Comparison of ENCODE assay signal across 8 cellular contexts in the genomic region with DNA sequence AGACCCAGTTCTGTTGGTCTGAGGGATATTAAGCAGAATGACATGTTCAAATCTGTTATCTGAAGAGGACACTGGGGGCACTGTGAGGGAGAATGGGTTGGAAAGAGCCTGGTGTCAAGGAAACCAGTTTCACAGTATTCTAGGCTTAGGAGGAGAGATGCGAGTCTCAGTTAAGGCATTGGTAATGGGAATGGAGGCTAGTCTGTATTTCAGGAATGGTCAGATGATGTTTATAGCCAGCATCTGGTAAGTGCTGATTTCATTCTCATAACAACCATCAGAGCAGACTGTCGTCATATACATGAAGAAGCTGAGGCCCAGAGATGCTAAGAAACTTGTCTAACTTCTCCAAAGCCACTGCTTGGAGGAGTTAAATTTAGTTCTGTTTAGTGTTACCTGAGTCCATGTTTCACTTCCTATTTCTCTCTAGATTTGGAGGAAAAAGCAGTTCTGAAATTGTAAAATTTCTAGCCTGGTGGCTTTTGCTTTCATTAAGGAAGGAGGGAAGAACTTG.
DNase-seq lines count a peak whose midpoint lies in the region; ATAC-seq and TF ChIP-seq lines count a peak whose summit lies in the region.

No MANE protein-coding gene starts in this region.

- H3K27ac ChIP-seq in naive thymus-derived CD4-positive, alpha-beta T cell (ENCODE audit: low read depth, low read length): peak overlapping the region; percentile 39

- intact Hi-C loops in activated CD8-positive, alpha-beta T cell treated with anti-CD3 and anti-CD28 coated beads for 36 hours (cut with micrococcal nuclease): no loop called here
- intact Hi-C loops in naive thymus-derived CD4-positive, alpha-beta T cell (cut with micrococcal nuclease): loop anchor here in 1 of 2 donors (5.0 kb wide), 1 partner anchor 152 kb away; no protein-coding TSS in a partner anchor

- POLR2A ChIA-PET in activated CD8-positive, alpha-beta T cell treated with anti-CD3 and anti-CD28 coated beads for 36 hours (lab: Charles Lee): interaction anchor here (2.7 kb wide), 1 partner anchor 240 kb away, joined by 32 read pairs; no protein-coding TSS in a partner anchor
- POLR2A ChIA-PET in naive thymus-derived CD4-positive, alpha-beta T cell (lab: Charles Lee): interaction anchor here (1.0 to 4.2 kb wide), 3 partner anchors 8 to 240 kb away, joined by 4 to 53 read pairs (median 7); a partner anchor contains a TSS

- ATAC-seq in activated CD8-positive, alpha-beta T cell treated with anti-CD3 and anti-CD28 coated beads for 36 hours: no peak
- no peak for ATAC-seq in naive thymus-derived CD4-positive, alpha-beta T cell
- no peak for ATAC-seq in HG03342 (IDR thresholded peaks at IDR 0.05; ENCODE audit: unreplicated experiment)
- ATAC-seq in HG03520 (IDR thresholded peaks at IDR 0.05; ENCODE audit: unreplicated experiment): no peak

- H3K9me3 ChIP-seq in naive thymus-derived CD4-positive, alpha-beta T cell (ENCODE audit: control insufficient read depth in 2 of 3, low read length in 3 of 3): no peaks in the 10 kb centered on the region

- DNase-seq in EL (peak; percentile 39), KBM-7 (peak; percentile 44), NCI-H774 (lab: John Stamatoyannopoulos, UW) (no peak), NCI-H1930 (lab: John Stamatoyannopoulos, UW) (no peak)
- DNase-seq in activated CD8-positive, alpha-beta T cell treated with anti-CD3 and anti-CD28 coated beads for 36 hours: no peak
- peak in 1 of 9 donors; percentile 15 for DNase-seq in naive thymus-derived CD4-positive, alpha-beta T cell

- no peaks in the 10 kb centered on the region for H3K27me3 ChIP-seq in naive thymus-derived CD4-positive, alpha-beta T cell (ENCODE audit: control insufficient read depth in 2 of 2, insufficient read depth in 2 of 2, low read length in 2 of 2)

- no peak for TF ChIP-seq CTCF in activated CD8-positive, alpha-beta T cell treated with anti-CD3 and anti-CD28 coated beads for 36 hours (IDR thresholded peaks at IDR 0.05)

- CTCF ChIA-PET in activated CD8-positive, alpha-beta T cell treated with anti-CD3 and anti-CD28 coated beads for 36 hours (lab: Charles Lee): interaction anchor here (1.1 to 2.2 kb wide), 2 partner anchors 9 to 71 kb away, joined by 3 to 7 read pairs; no protein-coding TSS in a partner anchor
- CTCF ChIA-PET in naive thymus-derived CD4-positive, alpha-beta T cell (lab: Charles Lee): no interaction called here

- H3K4me3 Mint-ChIP-seq in activated CD8-positive, alpha-beta T cell treated with anti-CD3 and anti-CD28 coated beads for 36 hours: peak overlapping the region; percentile 93
- peak overlapping the region in 8 of 10 donors; percentile 0 to 95 (median 76) for H3K4me3 Mint-ChIP-seq in naive thymus-derived CD4-positive, alpha-beta T cell

- peaks cover 42% of the 10 kb centered on the region for H3K4me1 Mint-ChIP-seq in activated CD8-positive, alpha-beta T cell treated with anti-CD3 and anti-CD28 coated beads for 36 hours (ENCODE audit: low read depth)
- peaks cover 26 to 85% (median 62%) of the 10 kb centered on the region in 7 donors for H3K4me1 Mint-ChIP-seq in naive thymus-derived CD4-positive, alpha-beta T cell

- H3K36me3 ChIP-seq in naive thymus-derived CD4-positive, alpha-beta T cell (ENCODE audit: control insufficient read depth in 2 of 3, insufficient read depth in 3 of 3, low read length in 3 of 3): peaks cover 0 to 5% (median 0%) of the 10 kb centered on the region in 3 experiments

- peak overlapping the region; percentile 11 for H3K4me3 ChIP-seq in naive thymus-derived CD4-positive, alpha-beta T cell (ENCODE audit: low read length)

- peak overlapping the region; percentile 91 for H3K27ac Mint-ChIP-seq in activated CD8-positive, alpha-beta T cell treated with anti-CD3 and anti-CD28 coated beads for 36 hours
- peak overlapping the region; percentile 74 to 98 (median 90) for H3K27ac Mint-ChIP-seq in naive thymus-derived CD4-positive, alpha-beta T cell

- peaks cover 5 to 21% of the 10 kb centered on the region in 2 donors for H3K4me1 ChIP-seq in naive thymus-derived CD4-positive, alpha-beta T cell (ENCODE audit: control insufficient read depth in 2 of 2, insufficient read depth in 2 of 2, low read length in 2 of 2)

- peaks cover 2% of the 10 kb centered on the region for H3K36me3 Mint-ChIP-seq in activated CD8-positive, alpha-beta T cell treated with anti-CD3 and anti-CD28 coated beads for 36 hours (ENCODE audit: low read depth)
- no peaks in the 10 kb centered on the region for H3K36me3 Mint-ChIP-seq in naive thymus-derived CD4-positive, alpha-beta T cell

- no peaks in the 10 kb centered on the region for H3K27me3 Mint-ChIP-seq in activated CD8-positive, alpha-beta T cell treated with anti-CD3 and anti-CD28 coated beads for 36 hours
- no peaks in the 10 kb centered on the region for H3K27me3 Mint-ChIP-seq in naive thymus-derived CD4-positive, alpha-beta T cell

- in situ Hi-C loops in KBM-7 (cut with MboI; ENCODE audit: low pct_unique_long_range_greater_than_20kb, low sequenced_read_pairs): no loop called here

- H3K9me3 Mint-ChIP-seq in activated CD8-positive, alpha-beta T cell treated with anti-CD3 and anti-CD28 coated beads for 36 hours: no peaks in the 10 kb centered on the region
- H3K9me3 Mint-ChIP-seq in naive thymus-derived CD4-positive, alpha-beta T cell: no peaks in the 10 kb centered on the region

Comparison
In these comparisons a context has a peak if more than half of its experiments do, and no peak if none do; other contexts are left out.
1. DNase-seq: peak in EL (single experiment) and KBM-7 (single experiment); none in activated CD8-positive, alpha-beta T cell treated with anti-CD3 and anti-CD28 coated beads for 36 hours (single experiment), NCI-H774 (single experiment) and NCI-H1930 (0 of 2).